In genomic region chr11:113557926-113558325, GRCh38 we compare ENCODE assay signal across 31 cellular contexts.
"Had no signal": no experiment of that assay in that cellular context is flagged by ENCODE, and none has a peak within 500 bp of the region (broad histone marks: within the 10 kb centered on the region; RNA-seq: fewer than 3 reads in every experiment).

No MANE protein-coding gene starts in this region.

- H3K4me1 ChIP-seq: adrenal gland, body of pancreas, breast epithelium had no signal

- DNase-seq: activated effector memory CD4-positive, alpha-beta T cell treated with anti-CD3 and anti-CD28 coated beads, Interleukin-2, amount 50 U/mL, for 16 hours; activated effector memory CD4-positive, alpha-beta T cell treated with Interleukin-2 at 50 U/mL for 16 hours; activated gamma-delta T cell; activated gamma-delta T cell treated with Interleukin-2 at 50 U/mL for 16 hours; activated naive CD4-positive, alpha-beta T cell; activated naive CD4-positive, alpha-beta T cell treated with anti-CD3 and anti-CD28 coated beads for 36 hours; activated naive CD4-positive, alpha-beta T cell treated with anti-CD3 and anti-CD28 coated beads, Interleukin-2, amount 10 ng/mL, durations not matched to agents 7 days and 5 days; activated naive CD4-positive, alpha-beta T cell treated with anti-CD3 and anti-CD28 coated beads, Interleukin-2, amount 50 U/mL, for 16 hours; activated naive CD4-positive, alpha-beta T cell treated with Interleukin-2 at 50 U/mL for 16 hours; activated naive CD8-positive, alpha-beta T cell treated with anti-CD3 and anti-CD28 coated beads for 36 hours; activated naive CD8-positive, alpha-beta T cell treated with anti-CD3 and anti-CD28 coated beads, Interleukin-2, amount 10 ng/mL, durations not matched to agents 7 days and 5 days; activated naive CD8-positive, alpha-beta T cell treated with anti-CD3 and anti-CD28 coated beads, Interleukin-2, amount 50 U/mL, for 24 hours; activated T-cell treated with anti-CD3 and anti-CD28 coated beads, Interleukin-2, amount 50 U/mL, for 24 hours; activated T-cell treated with anti-CD3 and anti-CD28 coated beads, Interleukin-2, amount 50 U/mL, for 4 hours; activated T-cell treated with anti-CD3 and anti-CD28 coated beads, Interleukin-2, amount 50 U/mL, for 48 hours; activated T-cell treated with anti-CD3 and anti-CD28 coated beads, Interleukin-2, amount 50 U/mL, for 72 hours; adrenal gland; amniotic stem cell; amygdala; anterior cingulate cortex; aorta; body of pancreas; brain microvascular endothelial cell; caudate nucleus; central memory CD4-positive, alpha-beta T cell; cerebellar nuclear complex had no signal

- H3K27me3 ChIP-seq: adrenal gland, ascending aorta, body of pancreas, brain microvascular endothelial cell, breast epithelium, cardiac muscle cell had no signal

- H3K36me3 ChIP-seq: adrenal gland, ascending aorta, brain microvascular endothelial cell, breast epithelium, cardiac muscle cell had no signal

- H3K4me3 ChIP-seq: adrenal gland, ascending aorta, body of pancreas, breast epithelium, cardiac muscle cell had no signal

- H3K9me3 ChIP-seq: adrenal gland, ascending aorta, body of pancreas, breast epithelium had no signal

- ATAC-seq: activated naive CD4-positive, alpha-beta T cell treated with anti-CD3 and anti-CD28 coated beads, Interleukin-2, amount 50 U/mL, for 72 hours; activated naive CD8-positive, alpha-beta T cell treated with anti-CD3 and anti-CD28 coated beads, Interleukin-2, amount 50 U/mL, for 24 hours; activated T-cell treated with anti-CD3 and anti-CD28 coated beads, Interleukin-2, amount 50 U/mL, for 4 hours; activated T-cell treated with anti-CD3 and anti-CD28 coated beads, Interleukin-2, amount 50 U/mL, for 72 hours; activated T-helper 17 cell treated with anti-CD3 and anti-CD28 coated beads, Interleukin-2, amount 50 U/mL, for 72 hours; body of pancreas had no signal
